In the genomic region with DNA sequence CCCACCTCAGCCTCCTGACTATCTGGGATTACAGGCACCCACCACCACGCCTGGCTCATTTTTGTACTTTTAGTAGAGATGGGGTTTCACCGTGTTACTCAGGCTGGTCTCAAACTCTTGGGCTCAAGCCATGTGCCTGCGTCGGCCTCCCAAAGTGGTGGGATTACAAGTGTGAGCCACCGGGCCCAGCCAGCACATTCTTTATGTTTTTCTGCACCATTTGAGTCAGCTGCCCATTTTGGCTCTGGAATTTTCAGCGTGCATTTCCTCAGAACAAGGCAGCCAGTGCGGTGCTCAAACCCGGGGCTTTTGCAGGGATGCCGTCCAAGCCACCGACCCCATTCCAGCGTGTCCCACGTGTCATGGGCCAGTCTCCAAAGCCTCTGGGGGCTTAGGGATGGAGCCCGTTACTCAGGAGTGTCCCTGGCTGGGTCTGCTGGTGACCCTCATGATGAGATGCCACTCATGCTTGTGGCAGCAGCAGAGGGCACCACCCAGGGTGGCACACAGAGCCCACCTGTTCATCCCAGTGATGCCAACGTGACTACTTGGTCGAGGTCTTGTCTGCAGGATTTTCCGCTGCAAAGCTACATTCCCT, we compare ENCODE assay signal across 15 cellular contexts. TPM values are rescaled to one million over a fixed set of nuclear protein-coding genes. Genes with fewer than 3 reads are reported as not detected.
DNase-seq lines count a peak whose midpoint lies in the region; ATAC-seq and TF ChIP-seq lines count a peak whose summit lies in the region.
"Had no signal": no experiment of that assay in that cellular context is flagged by ENCODE, and none has a peak within 500 bp of the region (broad histone marks: within the 10 kb centered on the region; RNA-seq: fewer than 3 reads in every experiment).

No MANE protein-coding gene starts in this region.

- H3K27me3 ChIP-seq in left ventricle myocardium inferior (ENCODE audit: low read depth), result no peaks in the 10 kb centered on the region
- H3K27me3 ChIP-seq: suprapubic skin had no signal

- CTCF ChIA-PET in activated naive CD4-positive, alpha-beta T cell treated with anti-CD3 and anti-CD28 coated beads, Interleukin-2, amount 10 ng/mL, durations not matched to agents 7 days and 5 days (lab: Charles Lee), result interaction anchor here (1.3 kb wide), 1 partner anchor 9 kb away, joined by 3 read pairs; no protein-coding TSS in a partner anchor

- H3K36me3 ChIP-seq in left ventricle myocardium inferior, result no peaks in the 10 kb centered on the region

- H3K36me3 Mint-ChIP-seq in activated naive CD4-positive, alpha-beta T cell treated with anti-CD3 and anti-CD28 coated beads, Interleukin-2, amount 50 U/mL, for 72 hours, result peaks cover 10 to 16% of the 10 kb centered on the region in 2 donors
- H3K36me3 Mint-ChIP-seq in activated naive CD4-positive, alpha-beta T cell treated with anti-CD3 and anti-CD28 coated beads, Interleukin-2, amount 10 ng/mL, durations not matched to agents 7 days and 5 days, result peaks cover 2% of the 10 kb centered on the region

- H3K4me3 ChIP-seq in left ventricle myocardium inferior, result no peak overlapping the region
- H3K4me3 ChIP-seq: suprapubic skin had no signal

- no peak for TF ChIP-seq CTCF in left ventricle myocardium inferior (IDR thresholded peaks at IDR 0.05; ENCODE audit: borderline replicate concordance)

- H3K27ac ChIP-seq in left ventricle myocardium inferior (replicated peaks), result no peak overlapping the region
- H3K27ac ChIP-seq: suprapubic skin had no signal

- peaks cover 17% of the 10 kb centered on the region for H3K4me1 Mint-ChIP-seq in activated naive CD4-positive, alpha-beta T cell treated with anti-CD3 and anti-CD28 coated beads, Interleukin-2, amount 10 ng/mL, durations not matched to agents 7 days and 5 days

- peaks cover 56% of the 10 kb centered on the region for H3K4me1 ChIP-seq in left ventricle myocardium inferior

- H3K4me3 Mint-ChIP-seq in activated naive CD4-positive, alpha-beta T cell treated with anti-CD3 and anti-CD28 coated beads, Interleukin-2, amount 10 ng/mL, durations not matched to agents 7 days and 5 days, result no peak overlapping the region

- no peaks in the 10 kb centered on the region for H3K9me3 ChIP-seq in left ventricle myocardium inferior (replicated peaks)
- H3K9me3 ChIP-seq: suprapubic skin had no signal

- no peak for DNase-seq in activated naive CD4-positive, alpha-beta T cell treated with anti-CD3 and anti-CD28 coated beads, Interleukin-2, amount 50 U/mL, for 72 hours (ENCODE audit: low spot score in 2 of 2)
- DNase-seq in activated naive CD4-positive, alpha-beta T cell treated with anti-CD3 and anti-CD28 coated beads, Interleukin-2, amount 10 ng/mL, durations not matched to agents 7 days and 5 days, result no peak
- peak; percentile 15 for DNase-seq in SK-N-DZ (ENCODE audit: low spot score)
- DNase-seq in fibroblast of gingiva (ENCODE audit: low read depth), result peak; percentile 35
- no peak for DNase-seq in NCI-H510A treated with DMSO at 0.1 percent for 48 hours (lab: John Stamatoyannopoulos, UW)
- DNase-seq in left ventricle myocardium inferior, result no peak
- no peak for DNase-seq in globus pallidus (ENCODE audit: low spot score)
- DNase-seq in left cardiac atrium, result no peak
- DNase-seq: aorta, DMS79, NCI-H226, occipital lobe had no signal

- no peak for ATAC-seq in activated naive CD4-positive, alpha-beta T cell treated with anti-CD3 and anti-CD28 coated beads, Interleukin-2, amount 50 U/mL, for 72 hours
- ATAC-seq in left cardiac atrium, result no peak

- no peaks in the 10 kb centered on the region for H3K9me3 Mint-ChIP-seq in activated naive CD4-positive, alpha-beta T cell treated with anti-CD3 and anti-CD28 coated beads, Interleukin-2, amount 50 U/mL, for 72 hours
- no peaks in the 10 kb centered on the region for H3K9me3 Mint-ChIP-seq in activated naive CD4-positive, alpha-beta T cell treated with anti-CD3 and anti-CD28 coated beads, Interleukin-2, amount 10 ng/mL, durations not matched to agents 7 days and 5 days

- intact Hi-C loops in left ventricle myocardium inferior (cut with micrococcal nuclease), result no loop called here
- intact Hi-C loops in left cardiac atrium (cut with DNase I), result no loop called here

- peaks cover 4% of the 10 kb centered on the region for H3K27me3 Mint-ChIP-seq in activated naive CD4-positive, alpha-beta T cell treated with anti-CD3 and anti-CD28 coated beads, Interleukin-2, amount 10 ng/mL, durations not matched to agents 7 days and 5 days

- peak overlapping the region; percentile 47 to 94 for H3K27ac Mint-ChIP-seq in activated naive CD4-positive, alpha-beta T cell treated with anti-CD3 and anti-CD28 coated beads, Interleukin-2, amount 50 U/mL, for 72 hours
- H3K27ac Mint-ChIP-seq in activated naive CD4-positive, alpha-beta T cell treated with anti-CD3 and anti-CD28 coated beads, Interleukin-2, amount 10 ng/mL, durations not matched to agents 7 days and 5 days, result no peak overlapping the region

RNA-seq across cellular contexts. Expression of gene RAB40C, which starts 3.7 kb away (rescaled TPM):
- total RNA-seq in activated naive CD4-positive, alpha-beta T cell treated with anti-CD3 and anti-CD28 coated beads, Interleukin-2, amount 50 U/mL, for 72 hours, result 10 to 100 TPM; 12.1 to 13.0 TPM
- 23.8 and 35.5 TPM in 2 replicates for polyA plus RNA-seq in SK-N-DZ (2014; cell fraction: cytosol; rRNA removed)
- 41.2 and 43.2 TPM in 2 replicates for polyA plus RNA-seq in SK-N-DZ (2014; cell fraction: nucleus; rRNA removed)
- total RNA-seq in left ventricle myocardium inferior (10.3 TPM), left cardiac atrium (10 to 100 TPM in 1 of 2 donors, 1 to 10 TPM in 1; 9.9 to 13.5 TPM)

RNA-seq across cellular contexts. Expression of gene PIGQ, which starts 16.4 kb away (rescaled TPM):
- 10 to 100 TPM; 21.9 to 24.2 TPM for total RNA-seq in activated naive CD4-positive, alpha-beta T cell treated with anti-CD3 and anti-CD28 coated beads, Interleukin-2, amount 50 U/mL, for 72 hours
- polyA plus RNA-seq in SK-N-DZ (2014; cell fraction: cytosol; rRNA removed), result 25.3 and 35.9 TPM in 2 replicates
- polyA plus RNA-seq in SK-N-DZ (2014; cell fraction: nucleus; rRNA removed), result 138 and 159 TPM in 2 replicates
- total RNA-seq in left ventricle myocardium inferior (21.4 TPM), left cardiac atrium (10 to 100 TPM; 19.1 to 21.3 TPM)

RNA-seq across cellular contexts. Expression of gene NHLRC4, which starts 19.3 kb away (rescaled TPM):
- 1 to 10 TPM in 1 of 2 donors, under 1 TPM in 1; 0.59 to 1.8 TPM for total RNA-seq in activated naive CD4-positive, alpha-beta T cell treated with anti-CD3 and anti-CD28 coated beads, Interleukin-2, amount 50 U/mL, for 72 hours
- 1.3 and 1.8 TPM in 2 replicates for polyA plus RNA-seq in SK-N-DZ (2014; cell fraction: cytosol; rRNA removed)
- 2.8 and 3.7 TPM in 2 replicates for polyA plus RNA-seq in SK-N-DZ (2014; cell fraction: nucleus; rRNA removed)
- total RNA-seq in left ventricle myocardium inferior (0.11 TPM), left cardiac atrium (under 1 TPM; 0.10 to 0.97 TPM)

RNA-seq across cellular contexts. Expression of gene PRR35, which starts 26.0 kb away (rescaled TPM):
- total RNA-seq in activated naive CD4-positive, alpha-beta T cell treated with anti-CD3 and anti-CD28 coated beads, Interleukin-2, amount 50 U/mL, for 72 hours, result not detected
- polyA plus RNA-seq in SK-N-DZ (2014; cell fraction: cytosol; rRNA removed), result 0.06 and 0.24 TPM in 2 replicates
- polyA plus RNA-seq in SK-N-DZ (2014; cell fraction: nucleus; rRNA removed), result not detected in 2 replicates
- not detected for total RNA-seq in left ventricle myocardium inferior
- not detected for total RNA-seq in left cardiac atrium
- total RNA-seq: aorta, dermis microvascular lymphatic vessel endothelial cell, fibroblast of villous mesenchyme, occipital lobe, suprapubic skin had no signal

RNA-seq across cellular contexts. Expression of gene WFIKKN1, which starts 44.6 kb away (rescaled TPM):
- total RNA-seq in activated naive CD4-positive, alpha-beta T cell treated with anti-CD3 and anti-CD28 coated beads, Interleukin-2, amount 50 U/mL, for 72 hours, result under 1 TPM; 0.33 to 0.71 TPM
- polyA plus RNA-seq in SK-N-DZ (2014; cell fraction: cytosol; rRNA removed), result 4.0 and 5.7 TPM in 2 replicates
- polyA plus RNA-seq in SK-N-DZ (2014; cell fraction: nucleus; rRNA removed), result 5.5 and 7.7 TPM in 2 replicates
- 0.14 TPM for total RNA-seq in left ventricle myocardium inferior
- under 1 TPM; 0.21 to 0.50 TPM for total RNA-seq in left cardiac atrium

Comparison
In these comparisons a context has a peak if more than half of its experiments do, and no peak if none do; other contexts are left out.
1. DNase-seq: peak in SK-N-DZ (single experiment) and fibroblast of gingiva (single experiment); none in activated naive CD4-positive, alpha-beta T cell treated with anti-CD3 and anti-CD28 coated beads, Interleukin-2, amount 50 U/mL, for 72 hours (0 of 2), activated naive CD4-positive, alpha-beta T cell treated with anti-CD3 and anti-CD28 coated beads, Interleukin-2, amount 10 ng/mL, durations not matched to agents 7 days and 5 days (single experiment), NCI-H510A treated with DMSO at 0.1 percent for 48 hours (single experiment), left ventricle myocardium inferior (single experiment), globus pallidus (single experiment) and left cardiac atrium (single experiment).